1 cellular context compared by ENCODE assay signal in genomic region chr20:49185071-49185757, GRCh38.
TF ChIP-seq lines count a peak whose summit lies in the region.

No MANE protein-coding gene starts in this region.

TF ChIP-seq in HepG2, 621 proteins besides CTCF, POLR2A, EP300 and RAD21 (continues in another document):
- TF ChIP-seq CERS6 (CRISPR knock-in tag; IDR thresholded peaks at IDR 0.05) (no peak), ZBTB49 (CRISPR knock-in tag; IDR thresholded peaks at IDR 0.05; ENCODE audit: borderline replicate concordance) (no peak), KMT2B (CRISPR knock-in tag; IDR thresholded peaks at IDR 0.05) (peak; percentile 54; the same call in 1 of the 2 replicates), NPAS2 (CRISPR knock-in tag; IDR thresholded peaks at IDR 0.05; ENCODE audit: borderline replicate concordance) (no peak), ZNF24 (IDR thresholded peaks at IDR 0.05) (peak; percentile 25; the same call in 1 of the 2 replicates), ZBTB8A (CRISPR knock-in tag; IDR thresholded peaks at IDR 0.05; ENCODE audit: borderline replicate concordance, low read depth) (no peak), GATAD2A (CRISPR knock-in tag; IDR thresholded peaks at IDR 0.05) (peak; percentile 55), CREB3 (CRISPR knock-in tag; IDR thresholded peaks at IDR 0.05) (peak; percentile 59), NFYC (CRISPR knock-in tag; IDR thresholded peaks at IDR 0.05) (no peak), HBP1 (CRISPR knock-in tag; IDR thresholded peaks at IDR 0.05; ENCODE audit: low read depth) (peak; percentile 32), CEBPB (IDR thresholded peaks at IDR 0.05; ENCODE audit: borderline replicate concordance, low read depth, low read length) (peak; percentile 93), KLF15 (CRISPR knock-in tag; IDR thresholded peaks at IDR 0.05; ENCODE audit: borderline replicate concordance) (no peak), YEATS4 (CRISPR knock-in tag; IDR thresholded peaks at IDR 0.05; ENCODE audit: borderline replicate concordance) (0 out of 2 replicates have a peak, but pooled peaks have one; percentile 30), ZNF550 (CRISPR knock-in tag; IDR thresholded peaks at IDR 0.05; ENCODE audit: borderline replicate concordance) (no peak), MIXL1 (CRISPR knock-in tag; IDR thresholded peaks at IDR 0.05) (peak; percentile 55), EED (CRISPR knock-in tag; IDR thresholded peaks at IDR 0.05) (no peak), HMGA1 (CRISPR knock-in tag; conservative IDR thresholded peaks at IDR 0.05) (no peak), ZNF382 (CRISPR knock-in tag; IDR thresholded peaks at IDR 0.05; ENCODE audit: borderline replicate concordance) (no peak), ZNF10 (CRISPR knock-in tag; IDR thresholded peaks at IDR 0.05; ENCODE audit: borderline replicate concordance, low read depth) (no peak), NCOA2 (CRISPR knock-in tag; IDR thresholded peaks at IDR 0.05) (peak; percentile 74; the same call in 1 of the 2 replicates), ZNF652 (CRISPR knock-in tag; IDR thresholded peaks at IDR 0.05; ENCODE audit: borderline replicate concordance, low read depth) (no peak; the same call in 1 of the 2 replicates), PATZ1 (CRISPR knock-in tag; IDR thresholded peaks at IDR 0.05) (peak; percentile 60; the same call in 1 of the 2 replicates), ZGPAT (CRISPR knock-in tag; IDR thresholded peaks at IDR 0.05) (peak; percentile 72; the same call in 1 of the 2 replicates), ZNF280D (CRISPR knock-in tag; IDR thresholded peaks at IDR 0.05) (no peak), ZNF264 (CRISPR knock-in tag; IDR thresholded peaks at IDR 0.05) (peak; percentile 56; the same call in 1 of the 2 replicates), ZNF672 (CRISPR knock-in tag; IDR thresholded peaks at IDR 0.05) (no peak), ZNF331 (CRISPR knock-in tag; IDR thresholded peaks at IDR 0.05) (no peak), ZNF678 (CRISPR knock-in tag; IDR thresholded peaks at IDR 0.05) (no peak), PPARG (CRISPR knock-in tag; conservative IDR thresholded peaks at IDR 0.05) (peak; percentile 59), ZFAT (CRISPR knock-in tag; conservative IDR thresholded peaks at IDR 0.05) (0 out of 2 replicates have a peak, but pooled peaks have one; percentile 44), REST (IDR thresholded peaks at IDR 0.05; ENCODE audit: borderline replicate concordance in 1 of 2, low read depth in 1 of 2, low read length in 2 of 2) (0 out of 4 replicates have a peak, but pooled peaks of 1 of the 2 experiments have one; percentile 8), FOXP4 (CRISPR knock-in tag; IDR thresholded peaks at IDR 0.05) (peak; percentile 76), SMC3 (IDR thresholded peaks at IDR 0.05; ENCODE audit: low read length) (peak; percentile 33; the same call in 1 of the 2 replicates), THAP11 (CRISPR knock-in tag; IDR thresholded peaks at IDR 0.05) (peak; percentile 82), GMEB2 (CRISPR knock-in tag; IDR thresholded peaks at IDR 0.05; ENCODE audit: low read depth) (no peak), ZNF615 (CRISPR knock-in tag; IDR thresholded peaks at IDR 0.05; ENCODE audit: borderline replicate concordance) (no peak)
